ENCODE assay signal across 8 cellular contexts in genomic region chr2:232440220-232441018, GRCh38. TPM values are rescaled to one million over a fixed set of nuclear protein-coding genes. Genes with fewer than 3 reads are reported as not detected.
A peak's percentile ranks its signal among the peaks of the same experiment; 100 is the strongest.
DNase-seq lines count a peak whose midpoint lies in the region; ATAC-seq, FAIRE-seq and TF ChIP-seq lines count a peak whose summit lies in the region.
"Not testable (repeated sequence)": the region's sequence is repeated elsewhere in the genome, so short reads cannot be mapped to it uniquely, and the experiment has no call there.

No MANE protein-coding gene starts in this region.

- CTCF ChIA-PET in activated CD8-positive, alpha-beta memory T cell treated with anti-CD3 and anti-CD28 coated beads, Interleukin-2, amount 10 ng/mL, durations not matched to agents 7 days and 5 days (lab: Charles Lee): interaction anchor here (0.6 to 1.7 kb wide), 6 partner anchors 81 to 555 kb away, joined by 3 to 7 read pairs (median 3); no protein-coding TSS in a partner anchor
- CTCF ChIA-PET in H1 (lab: Charles Lee; ENCODE audit: partially characterized antibody): interaction anchor here (0.6 to 4.9 kb wide), 38 partner anchors 10 to 658 kb away, joined by 3 to 68 read pairs (median 6); partner anchors contain the start of genes ALPP and CHRND

- H3K4me1 ChIP-seq in OCI-LY1 (ENCODE audit: insufficient read depth, low read length, severe bottlenecking); H1 (replicated peaks in 1 of 4; ENCODE audit: control insufficient read depth in 3 of 4, insufficient read depth in 4 of 4, low read length in 3 of 4): not testable (repeated sequence)

- H3K4me3 ChIP-seq in OCI-LY1 (ENCODE audit: low read depth, low read length, poor library complexity, severe bottlenecking); H1 (ENCODE audit: extremely low read depth in 1 of 4, insufficient read depth in 2 of 4, low read depth in 3 of 4, low read length in 4 of 4): not testable (repeated sequence)

- not testable (repeated sequence) for H3K79me1 ChIP-seq in H1 (ENCODE audit: low read depth, low read length)

- H2BK20ac ChIP-seq in H1 (ENCODE audit: low read length): not testable (repeated sequence)

- peak; percentile 13 for FAIRE-seq in H1 (lab: Jason Lieb, UNC)

- H3K4me2 ChIP-seq in OCI-LY1 (ENCODE audit: low read length); H1 (ENCODE audit: insufficient read depth in 1 of 2, low read depth in 2 of 2, low read length in 2 of 2): not testable (repeated sequence)

- not testable (repeated sequence) for H3K27ac Mint-ChIP-seq in activated CD8-positive, alpha-beta memory T cell treated with anti-CD3 and anti-CD28 coated beads, Interleukin-2, amount 10 ng/mL, durations not matched to agents 7 days and 5 days; mesothelial cell of epicardium

- peak; percentile 93 to 94 for TF ChIP-seq RAD21 in H1 (IDR thresholded peaks at IDR 0.05 in 1 of 2, conservative IDR thresholded peaks at IDR 0.05 in 1 of 2; ENCODE audit: low read depth in 2 of 2, low read length in 2 of 2)

- not testable (repeated sequence) for H2AFZ ChIP-seq in OCI-LY1 (ENCODE audit: low read length); H1 (ENCODE audit: low read length)

- not testable (repeated sequence) for TF ChIP-seq POLR2A in H1 (IDR thresholded peaks at IDR 0.05; ENCODE audit: control extremely low read depth in 1 of 2, low read depth in 2 of 2, low read length in 2 of 2)

- peak; percentile 89 for ATAC-seq in activated CD8-positive, alpha-beta memory T cell treated with anti-CD3 and anti-CD28 coated beads, Interleukin-2, amount 10 ng/mL, durations not matched to agents 7 days and 5 days

- not testable (repeated sequence) for H2BK5ac ChIP-seq in H1 (ENCODE audit: low read depth, low read length)

- H3K36me3 ChIP-seq in OCI-LY1 (ENCODE audit: insufficient read depth, low read length); H1 (ENCODE audit: control insufficient read depth in 2 of 4, insufficient read depth in 4 of 4, low read length in 3 of 4): not testable (repeated sequence)

- H3K9me2 ChIP-seq in OCI-LY1 (ENCODE audit: low read depth, low read length): not testable (repeated sequence)

- not testable (repeated sequence) for H3K4ac ChIP-seq in H1 (replicated peaks; ENCODE audit: insufficient read length, low read depth, low read length)

- H3K56ac ChIP-seq in H1 (replicated peaks; ENCODE audit: insufficient read length, low read depth, low read length): not testable (repeated sequence)

- not testable (repeated sequence) for H4K8ac ChIP-seq in H1 (ENCODE audit: extremely low read depth, insufficient read depth, low read length)

- H3K27ac ChIP-seq in OCI-LY1 (ENCODE audit: low read depth, low read length, poor library complexity, severe bottlenecking); H1 (ENCODE audit: low read depth, low read length): not testable (repeated sequence)

- not testable (repeated sequence) for H3K14ac ChIP-seq in H1 (ENCODE audit: insufficient read length)

- H3K27me3 Mint-ChIP-seq in activated CD8-positive, alpha-beta memory T cell treated with anti-CD3 and anti-CD28 coated beads, Interleukin-2, amount 10 ng/mL, durations not matched to agents 7 days and 5 days; mesothelial cell of epicardium (ENCODE audit: low read depth): not testable (repeated sequence)

- H3K4me1 Mint-ChIP-seq in activated CD8-positive, alpha-beta memory T cell treated with anti-CD3 and anti-CD28 coated beads, Interleukin-2, amount 10 ng/mL, durations not matched to agents 7 days and 5 days: peaks cover 12% of the 10 kb centered on the region
- not testable (repeated sequence) for H3K4me1 Mint-ChIP-seq in mesothelial cell of epicardium

- TF ChIP-seq CTCF in GM20000 (IDR thresholded peaks at IDR 0.05; ENCODE audit: extremely low read depth, missing control alignments) (peak; percentile 86), OCI-LY1 (IDR thresholded peaks at IDR 0.05; ENCODE audit: low read length) (peak; percentile 77), H1 (IDR thresholded peaks at IDR 0.05; ENCODE audit: control extremely low read depth in 1 of 3, insufficient read depth in 1 of 3, low read depth in 1 of 3, low read length in 3 of 3) (peak in 2 of 3 experiments; percentile 88 to 95; a peak in 3 of 4 replicates), mesothelial cell of epicardium (IDR thresholded peaks at IDR 0.05; ENCODE audit: unreplicated experiment) (peak; percentile 90)

- H3K18ac ChIP-seq in H1 (ENCODE audit: extremely low read depth, low read length): not testable (repeated sequence)

- H2BK12ac ChIP-seq in H1 (ENCODE audit: low read depth, low read length): not testable (repeated sequence)

- not testable (repeated sequence) for H3K79me2 ChIP-seq in OCI-LY1 (ENCODE audit: insufficient read depth, low read length); H1 (ENCODE audit: control insufficient read depth in 1 of 2, insufficient read depth in 2 of 2, low read length in 2 of 2)

- H3K23ac ChIP-seq in H1 (ENCODE audit: insufficient read length): not testable (repeated sequence)

- not testable (repeated sequence) for H3F3A ChIP-seq in OCI-LY1 (ENCODE audit: insufficient read depth, low read length)

- TF ChIP-seq EP300 in H1 (IDR thresholded peaks at IDR 0.05; ENCODE audit: borderline replicate concordance in 1 of 2, low read depth in 2 of 2, low read length in 2 of 2): not testable (repeated sequence)

- H3K27me3 ChIP-seq in OCI-LY1 (ENCODE audit: insufficient read depth, low read length); H1 (replicated peaks in 1 of 4; ENCODE audit: control insufficient read depth in 3 of 4, extremely low read depth in 1 of 4, insufficient read depth in 3 of 4, low read length in 3 of 4): not testable (repeated sequence)

- H3K9me3 Mint-ChIP-seq in activated CD8-positive, alpha-beta memory T cell treated with anti-CD3 and anti-CD28 coated beads, Interleukin-2, amount 10 ng/mL, durations not matched to agents 7 days and 5 days (ENCODE audit: low read depth); mesothelial cell of epicardium: not testable (repeated sequence)

- not testable (repeated sequence) for H3K4me3 Mint-ChIP-seq in activated CD8-positive, alpha-beta memory T cell treated with anti-CD3 and anti-CD28 coated beads, Interleukin-2, amount 10 ng/mL, durations not matched to agents 7 days and 5 days
- H3K4me3 Mint-ChIP-seq in mesothelial cell of epicardium: peak overlapping the region; percentile 6

- not testable (repeated sequence) for H4K91ac ChIP-seq in H1 (replicated peaks; ENCODE audit: insufficient read length, low read length)

- H3K9ac ChIP-seq in OCI-LY1 (ENCODE audit: low read length); H1 (replicated peaks in 1 of 4; ENCODE audit: extremely low read depth in 1 of 4, low read depth in 3 of 4, low read length in 3 of 4): not testable (repeated sequence)

- not testable (repeated sequence) for H3K9me3 ChIP-seq in OCI-LY1 (ENCODE audit: low read length); H1 (ENCODE audit: insufficient read depth in 2 of 2, low read depth in 1 of 2, low read length in 1 of 2)

- H3K36me3 Mint-ChIP-seq in activated CD8-positive, alpha-beta memory T cell treated with anti-CD3 and anti-CD28 coated beads, Interleukin-2, amount 10 ng/mL, durations not matched to agents 7 days and 5 days; mesothelial cell of epicardium: not testable (repeated sequence)

- H2BK15ac ChIP-seq in H1 (ENCODE audit: low read length): not testable (repeated sequence)

- POLR2A ChIA-PET in H1 (lab: Charles Lee; ENCODE audit: partially characterized antibody): interaction anchor here (1.2 to 1.7 kb wide), 4 partner anchors 23 to 72 kb away, joined by 3 to 6 read pairs (median 4); no protein-coding TSS in a partner anchor

- H2BK120ac ChIP-seq in H1 (replicated peaks; ENCODE audit: low read depth, low read length): not testable (repeated sequence)

- H4K5ac ChIP-seq in H1 (ENCODE audit: insufficient read length, low read depth, low read length): not testable (repeated sequence)

- not testable (repeated sequence) for H2AK5ac ChIP-seq in H1 (ENCODE audit: low read depth, low read length)

- DNase-seq in CMK (ENCODE audit: low read depth) (peak; percentile 52), GM20000 (ENCODE audit: low spot score) (peak; percentile 86), HUDEP-2 (lab: John Stamatoyannopoulos, UW; ENCODE audit: unreplicated experiment in 76 of 76) (peak in 70 of 76 experiments; percentile 8 to 86 (median 64)), H1 (ENCODE audit: low read depth in 1 of 2, low spot score in 2 of 2) (peak; percentile 62 to 100), mesothelial cell of epicardium (ENCODE audit: low spot score in 2 of 2, unreplicated experiment in 2 of 2) (peak; percentile 71 to 96)
- DNase-seq in activated CD8-positive, alpha-beta memory T cell treated with anti-CD3 and anti-CD28 coated beads, Interleukin-2, amount 10 ng/mL, durations not matched to agents 7 days and 5 days: peak; percentile 91
- DNase-seq in stimulated activated CD8-positive, alpha-beta memory T cell treated with anti-CD3 and anti-CD28 coated beads, Interleukin-15, amount 100 ng/mL, for 4 hours (ENCODE audit: low read depth in 2 of 2): peak; percentile 56 to 66

- not testable (repeated sequence) for H4K20me1 ChIP-seq in OCI-LY1 (ENCODE audit: insufficient read depth, low read length); H1 (replicated peaks in 1 of 2; ENCODE audit: control insufficient read depth in 1 of 2, insufficient read depth in 2 of 2, low read length in 2 of 2)

- WGBS in H1 (ENCODE audit: extremely low coverage in 1 of 2, insufficient coverage in 1 of 2, insufficient read length in 1 of 2, insufficient replicate concordance in 2 of 2, low coverage in 1 of 2, low lambda C conversion rate in 2 of 2, missing lambda C conversion rate in 1 of 2), 2 experiments: 21% methylated on average over 11 of the region's 16 CpGs; no CpG with 5 or more reads in 1 of the 2 experiments

- not testable (repeated sequence) for H3K23me2 ChIP-seq in H1 (ENCODE audit: low read depth, low read length)

RNA-seq across cellular contexts. Expression of gene ALPI, which starts 15.5 kb away (rescaled TPM):
- total RNA-seq in activated CD8-positive, alpha-beta memory T cell treated with anti-CD3 and anti-CD28 coated beads, Interleukin-2, amount 10 ng/mL, durations not matched to agents 7 days and 5 days: not detected
- total RNA-seq in H1 (2021; fragmentation: NEBNext Ultra II Directional; extraction: Animal tissue kit (Norgen Biotek cat#: 25700)): not detected in 2 replicates
- not detected in 2 replicates for polyA plus RNA-seq in H1 (2011; rRNA removed)
- not detected for polyA plus RNA-seq in H1 (2011; cell fraction: cytosol; rRNA removed)
- not detected for polyA plus RNA-seq in H1 (2011; cell fraction: nucleus; rRNA removed)
- polyA plus RNA-seq in H1 (2012, experiment 1 of 2): not detected in 4 replicates
- polyA plus RNA-seq in H1 (2012, experiment 2 of 2): not detected
- not detected for polyA plus RNA-seq in H1 (2013, experiment 1 of 2)
- not detected for polyA plus RNA-seq in H1 (2013, experiment 2 of 2)
- polyA minus RNA-seq in H1 (2011; rRNA and poly(A)+ RNA removed): not detected in 2 replicates
- polyA minus RNA-seq in H1 (2011; cell fraction: cytosol; rRNA and poly(A)+ RNA removed): not detected
- not detected for polyA minus RNA-seq in H1 (2011; cell fraction: nucleus; rRNA and poly(A)+ RNA removed)
- total RNA-seq in mesothelial cell of epicardium: not detected in 3 replicates

RNA-seq across cellular contexts. Expression of gene ALPG, which starts 33.8 kb away (rescaled TPM):
- not detected for total RNA-seq in activated CD8-positive, alpha-beta memory T cell treated with anti-CD3 and anti-CD28 coated beads, Interleukin-2, amount 10 ng/mL, durations not matched to agents 7 days and 5 days
- 0.56 and 0.75 TPM in 2 replicates for total RNA-seq in H1 (2021; fragmentation: NEBNext Ultra II Directional; extraction: Animal tissue kit (Norgen Biotek cat#: 25700))
- 2.1 and 3.2 TPM in 2 replicates for polyA plus RNA-seq in H1 (2011; rRNA removed)
- 1.2 TPM for polyA plus RNA-seq in H1 (2011; cell fraction: cytosol; rRNA removed)
- 2.3 TPM for polyA plus RNA-seq in H1 (2011; cell fraction: nucleus; rRNA removed)
- 1.1 to 3.0 TPM (median 2.2 TPM) in 4 replicates for polyA plus RNA-seq in H1 (2012, experiment 1 of 2)
- 1.0 TPM for polyA plus RNA-seq in H1 (2012, experiment 2 of 2)
- 1.4 TPM for polyA plus RNA-seq in H1 (2013, experiment 1 of 2)
- 1.1 TPM for polyA plus RNA-seq in H1 (2013, experiment 2 of 2)
- polyA minus RNA-seq in H1 (2011; rRNA and poly(A)+ RNA removed): 0.44 and 0.57 TPM in 2 replicates
- 0.88 TPM for polyA minus RNA-seq in H1 (2011; cell fraction: cytosol; rRNA and poly(A)+ RNA removed)
- polyA minus RNA-seq in H1 (2011; cell fraction: nucleus; rRNA and poly(A)+ RNA removed): 0.70 TPM
- not detected in 3 replicates for total RNA-seq in mesothelial cell of epicardium

RNA-seq across cellular contexts. Expression of gene ECEL1, which starts 47.2 kb away (rescaled TPM):
- under 1 TPM in 1 of 2 experiments, not detected in 1; 0.21 TPM for total RNA-seq in activated CD8-positive, alpha-beta memory T cell treated with anti-CD3 and anti-CD28 coated beads, Interleukin-2, amount 10 ng/mL, durations not matched to agents 7 days and 5 days
- total RNA-seq in H1 (2021; fragmentation: NEBNext Ultra II Directional; extraction: Animal tissue kit (Norgen Biotek cat#: 25700)): 6.5 and 7.7 TPM in 2 replicates
- polyA plus RNA-seq in H1 (2011; rRNA removed): 20.2 and 27.9 TPM in 2 replicates
- 18.1 TPM for polyA plus RNA-seq in H1 (2011; cell fraction: cytosol; rRNA removed)
- polyA plus RNA-seq in H1 (2011; cell fraction: nucleus; rRNA removed): 86.7 TPM
- 5.2 to 12.4 TPM (median 10.2 TPM) in 4 replicates for polyA plus RNA-seq in H1 (2012, experiment 1 of 2)
- 9.9 TPM for polyA plus RNA-seq in H1 (2012, experiment 2 of 2)
- 8.7 TPM for polyA plus RNA-seq in H1 (2013, experiment 1 of 2)
- 7.6 TPM for polyA plus RNA-seq in H1 (2013, experiment 2 of 2)
- polyA minus RNA-seq in H1 (2011; rRNA and poly(A)+ RNA removed): 7.0 and 9.2 TPM in 2 replicates
- 7.3 TPM for polyA minus RNA-seq in H1 (2011; cell fraction: cytosol; rRNA and poly(A)+ RNA removed)
- 11.7 TPM for polyA minus RNA-seq in H1 (2011; cell fraction: nucleus; rRNA and poly(A)+ RNA removed)
- 8.8 to 9.7 TPM (median 9.5 TPM) in 3 replicates for total RNA-seq in mesothelial cell of epicardium
